ENCODE assay signal across 9 cellular contexts in the genomic region with DNA sequence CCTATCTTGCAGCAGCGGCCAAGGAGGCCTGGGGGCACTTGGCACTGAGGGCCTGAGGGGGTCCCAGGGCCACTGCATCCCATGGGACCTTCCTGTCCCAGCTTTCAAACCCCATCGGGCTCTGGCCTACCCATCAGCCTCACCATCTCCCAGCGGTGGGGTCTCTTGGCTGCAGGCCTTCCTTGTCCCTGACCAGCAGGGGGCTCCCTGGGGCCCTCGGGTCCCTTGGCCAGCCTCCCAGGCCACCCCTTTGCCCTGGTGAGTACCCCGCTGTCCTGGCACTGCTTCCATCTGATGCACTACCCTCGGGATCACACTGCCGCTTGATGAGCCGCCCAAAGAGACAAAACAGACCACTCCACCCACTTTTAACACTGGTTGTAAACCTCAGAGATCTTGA. TPM values are rescaled to one million over a fixed set of nuclear protein-coding genes. Genes with fewer than 3 reads are reported as not detected.
DNase-seq lines count a peak whose midpoint lies in the region; ATAC-seq and TF ChIP-seq lines count a peak whose summit lies in the region.
"Had no signal": no experiment of that assay in that cellular context is flagged by ENCODE, and none has a peak within 500 bp of the region (broad histone marks: within the 10 kb centered on the region; RNA-seq: fewer than 3 reads in every experiment).

No MANE protein-coding gene starts in this region.

- H4K20me1 ChIP-seq in KMS-11 (ENCODE audit: insufficient read depth) = no peaks in the 10 kb centered on the region

- H3K27me3 ChIP-seq in KMS-11 (ENCODE audit: insufficient read depth, low read depth) (peaks cover 6% of the 10 kb centered on the region; the same call in 1 of the 2 replicates), lower lobe of right lung (ENCODE audit: low read depth) (peaks cover 6% of the 10 kb centered on the region)

- H3K27me3 Mint-ChIP-seq in activated T-helper 2 cell treated with anti-CD3 and anti-CD28 coated beads, Interferon-gamma antibody, Interleukin-2, Interleukin-4, amounts not matched to agents 10 μg/mL and 5 μg/mL and 100 μg/mL, durations not matched to agents 14 hours and 24 hours and 36 hours (ENCODE audit: low read depth) = no peaks in the 10 kb centered on the region

- no peaks in the 10 kb centered on the region for H3K9me3 Mint-ChIP-seq in activated T-helper 2 cell treated with anti-CD3 and anti-CD28 coated beads, Interferon-gamma antibody, Interleukin-2, Interleukin-4, amounts not matched to agents 10 μg/mL and 5 μg/mL and 100 μg/mL, durations not matched to agents 14 hours and 24 hours and 36 hours

- intact Hi-C loops in activated T-helper 2 cell treated with anti-CD3 and anti-CD28 coated beads, Interferon-gamma antibody, Interleukin-2, Interleukin-4, amounts not matched to agents 10 μg/mL and 5 μg/mL and 100 μg/mL, durations not matched to agents 14 hours and 24 hours and 36 hours (cut with micrococcal nuclease) = no loop called here
- intact Hi-C loops in lower lobe of right lung (cut with DNase I) = no loop called here

- no peak overlapping the region for H3K9ac ChIP-seq in KMS-11

- H3K4me1 ChIP-seq in KMS-11 (ENCODE audit: low read depth, poor library complexity, severe bottlenecking) = peaks cover 6% of the 10 kb centered on the region
- peaks cover 9% of the 10 kb centered on the region for H3K4me1 ChIP-seq in lower lobe of right lung

- no peak for ATAC-seq in lower lobe of right lung
- no peak for ATAC-seq in GM19324 (IDR thresholded peaks at IDR 0.05; ENCODE audit: low FRiP score, unreplicated experiment)

- H3K4me1 Mint-ChIP-seq in activated T-helper 2 cell treated with anti-CD3 and anti-CD28 coated beads, Interferon-gamma antibody, Interleukin-2, Interleukin-4, amounts not matched to agents 10 μg/mL and 5 μg/mL and 100 μg/mL, durations not matched to agents 14 hours and 24 hours and 36 hours (ENCODE audit: low read depth) = peaks cover 4% of the 10 kb centered on the region

- H3K9me3 ChIP-seq in lower lobe of right lung = no peaks in the 10 kb centered on the region

- no peak overlapping the region for H3K4me3 Mint-ChIP-seq in activated T-helper 2 cell treated with anti-CD3 and anti-CD28 coated beads, Interferon-gamma antibody, Interleukin-2, Interleukin-4, amounts not matched to agents 10 μg/mL and 5 μg/mL and 100 μg/mL, durations not matched to agents 14 hours and 24 hours and 36 hours (ENCODE audit: low read depth)

- H3K36me3 Mint-ChIP-seq in activated T-helper 2 cell treated with anti-CD3 and anti-CD28 coated beads, Interferon-gamma antibody, Interleukin-2, Interleukin-4, amounts not matched to agents 10 μg/mL and 5 μg/mL and 100 μg/mL, durations not matched to agents 14 hours and 24 hours and 36 hours (ENCODE audit: low read depth) = no peaks in the 10 kb centered on the region

- H3K36me3 ChIP-seq in KMS-11 (ENCODE audit: insufficient read depth) (no peaks in the 10 kb centered on the region), lower lobe of right lung (no peaks in the 10 kb centered on the region)

- TF ChIP-seq CTCF in KMS-11 (conservative IDR thresholded peaks at IDR 0.05; ENCODE audit: low read depth, low read length) (peak; percentile 72), lower lobe of right lung (IDR thresholded peaks at IDR 0.05) (peak; percentile 38)

- H3K27ac Mint-ChIP-seq in activated T-helper 2 cell treated with anti-CD3 and anti-CD28 coated beads, Interferon-gamma antibody, Interleukin-2, Interleukin-4, amounts not matched to agents 10 μg/mL and 5 μg/mL and 100 μg/mL, durations not matched to agents 14 hours and 24 hours and 36 hours = no peak overlapping the region

- H3K27ac ChIP-seq in KMS-11 (no peak overlapping the region), lower lobe of right lung (no peak overlapping the region)

- DNase-seq in EL = peak; percentile 20
- DNase-seq in activated T-helper 2 cell treated with anti-CD3 and anti-CD28 coated beads, Interferon-gamma antibody, Interleukin-2, Interleukin-4, amounts not matched to agents 10 μg/mL and 5 μg/mL and 100 μg/mL, durations not matched to agents 14 hours and 24 hours and 36 hours (ENCODE audit: low spot score) = peak; percentile 14
- DNase-seq in lower lobe of right lung = no peak
- no peak for DNase-seq in superior temporal gyrus (ENCODE audit: extremely low spot score)
- no peak for DNase-seq in NCI-H128 (lab: John Stamatoyannopoulos, UW; ENCODE audit: unreplicated experiment)
- DNase-seq in retina = no peak

- H3K79me2 ChIP-seq in KMS-11 (ENCODE audit: insufficient read depth, low read depth) = no peaks in the 10 kb centered on the region

- no peak overlapping the region for H3K4me2 ChIP-seq in KMS-11

- no peak overlapping the region for H3K4me3 ChIP-seq in KMS-11 (IDR thresholded peaks at IDR 0.05; ENCODE audit: insufficient read depth, low read depth, low read length)
- no peak overlapping the region for H3K4me3 ChIP-seq in lower lobe of right lung

- H2AFZ ChIP-seq in KMS-11 (ENCODE audit: low read depth) = no peak overlapping the region

RNA-seq across cellular contexts. Expression of gene YKT6, which starts 43.5 kb away (rescaled TPM):
- total RNA-seq in activated T-helper 2 cell treated with anti-CD3 and anti-CD28 coated beads, Interferon-gamma antibody, Interleukin-2, Interleukin-4, amounts not matched to agents 10 μg/mL and 5 μg/mL and 100 μg/mL, durations not matched to agents 14 hours and 24 hours and 36 hours = 73.1 and 76.4 TPM in 2 replicates
- total RNA-seq in lower lobe of right lung = 58.7 TPM

RNA-seq across cellular contexts. Expression of gene GCK, which starts 55.0 kb away (rescaled TPM):
- 1.8 and 2.3 TPM in 2 replicates for total RNA-seq in activated T-helper 2 cell treated with anti-CD3 and anti-CD28 coated beads, Interferon-gamma antibody, Interleukin-2, Interleukin-4, amounts not matched to agents 10 μg/mL and 5 μg/mL and 100 μg/mL, durations not matched to agents 14 hours and 24 hours and 36 hours
- total RNA-seq in lower lobe of right lung = 0.47 TPM
- total RNA-seq: M059J had no signal

Comparison
In these comparisons a context has a peak if more than half of its experiments do, and no peak if none do; other contexts are left out.
1. DNase-seq: peak in EL (single experiment) and activated T-helper 2 cell treated with anti-CD3 and anti-CD28 coated beads, Interferon-gamma antibody, Interleukin-2, Interleukin-4, amounts not matched to agents 10 μg/mL and 5 μg/mL and 100 μg/mL, durations not matched to agents 14 hours and 24 hours and 36 hours (single experiment); none in lower lobe of right lung (single experiment), superior temporal gyrus (single experiment), NCI-H128 (single experiment) and retina (single experiment).